In genomic region chr6:35260642-35261570, GRCh38 we compare ENCODE assay signal across 1 cellular context.
TF ChIP-seq lines count a peak whose summit lies in the region.

No MANE protein-coding gene starts in this region.

TF ChIP-seq in K562, 482 proteins besides CTCF, POLR2A, EP300 and RAD21 (continues in another document):
- TF ChIP-seq ETS1 (conservative IDR thresholded peaks at IDR 0.05; ENCODE audit: control insufficient read depth, low read depth, low read length) (no peak), ZBTB8A (IDR thresholded peaks at IDR 0.05; ENCODE audit: partially characterized antibody) (no peak), ZNF696 (CRISPR knock-in tag; conservative IDR thresholded peaks at IDR 0.05) (0 out of 2 replicates have a peak, but pooled peaks have one; percentile 67), CXXC5 (CRISPR knock-in tag; IDR thresholded peaks at IDR 0.05) (no peak), GATA2 (CRISPR knock-in tag; IDR thresholded peaks at IDR 0.05) (peak; percentile 81), SIRT6 (IDR thresholded peaks at IDR 0.05; ENCODE audit: low read depth, low read length) (no peak), RERE (CRISPR knock-in tag; IDR thresholded peaks at IDR 0.05; ENCODE audit: borderline replicate concordance) (no peak), WHSC1 (IDR thresholded peaks at IDR 0.05; ENCODE audit: low read length) (no peak), ZNF589 (CRISPR knock-in tag; IDR thresholded peaks at IDR 0.05; ENCODE audit: low read depth) (0 out of 2 replicates have a peak, but pooled peaks have one; percentile 41), CEBPB (tag; IDR thresholded peaks at IDR 0.05) (peak; percentile 60; the same call in 1 of the 2 replicates), YY1 (IDR thresholded peaks at IDR 0.05; ENCODE audit: borderline replicate concordance in 1 of 3, control insufficient read depth in 1 of 3, extremely low read depth in 1 of 3, insufficient read depth in 3 of 3, insufficient read length in 1 of 3, insufficient replicate concordance in 2 of 3, low read depth in 1 of 3, low read length in 2 of 3) (peak in 1 of 3 experiments; percentile 39), PRDM10 (IDR thresholded peaks at IDR 0.05; ENCODE audit: partially characterized antibody) (peak; percentile 25), ZBTB17 (CRISPR knock-in tag; IDR thresholded peaks at IDR 0.05) (0 out of 2 replicates have a peak, but pooled peaks have one; percentile 18), CREB1 (IDR thresholded peaks at IDR 0.05) (no peak), CREB1 (CRISPR knock-in tag; IDR thresholded peaks at IDR 0.05) (no peak), ZNF75A (CRISPR knock-in tag; IDR thresholded peaks at IDR 0.05) (no peak), ZNF583 (CRISPR knock-in tag; IDR thresholded peaks at IDR 0.05) (0 out of 2 replicates have a peak, but pooled peaks have one; percentile 43), NR2C2 (CRISPR knock-in tag; IDR thresholded peaks at IDR 0.05) (no peak), NR2C2 (tag; IDR thresholded peaks at IDR 0.05) (no peak), CTBP1 (IDR thresholded peaks at IDR 0.05; ENCODE audit: borderline replicate concordance) (peak; percentile 12; the same call in 1 of the 2 replicates), CEBPG (CRISPR knock-in tag; IDR thresholded peaks at IDR 0.05) (peak; percentile 51), CEBPG (tag; conservative IDR thresholded peaks at IDR 0.05 in 1 of 2, IDR thresholded peaks at IDR 0.05 in 1 of 2) (no peak), CHAMP1 (IDR thresholded peaks at IDR 0.05) (0 out of 2 replicates have a peak, but pooled peaks have one; percentile 27), PHB2 (IDR thresholded peaks at IDR 0.05; ENCODE audit: low read depth) (no peak), TSC22D4 (tag; IDR thresholded peaks at IDR 0.05) (no peak), HCFC1 (IDR thresholded peaks at IDR 0.05; ENCODE audit: low read depth, low read length) (no peak), IFI16 (CRISPR knock-in tag; IDR thresholded peaks at IDR 0.05) (0 out of 2 replicates have a peak, but pooled peaks have one; percentile 30), ZNF280A (IDR thresholded peaks at IDR 0.05; ENCODE audit: low read depth, partially characterized antibody) (no peak), MYBL2 (IDR thresholded peaks at IDR 0.05; ENCODE audit: low read depth) (no peak), MYBL2 (CRISPR knock-in tag; IDR thresholded peaks at IDR 0.05; ENCODE audit: borderline replicate concordance) (no peak), TCF15 (CRISPR knock-in tag; IDR thresholded peaks at IDR 0.05) (0 out of 2 replicates have a peak, but pooled peaks have one; percentile 57), NFE2 (IDR thresholded peaks at IDR 0.05; ENCODE audit: low read depth) (no peak), HLTF (IDR thresholded peaks at IDR 0.05) (no peak), CAMTA2 (CRISPR knock-in tag; conservative IDR thresholded peaks at IDR 0.05) (no peak), ZNF707 (CRISPR knock-in tag; conservative IDR thresholded peaks at IDR 0.05) (no peak), DACH1 (IDR thresholded peaks at IDR 0.05; ENCODE audit: partially characterized antibody) (no peak), ZKSCAN1 (IDR thresholded peaks at IDR 0.05; ENCODE audit: low read depth, low read length) (peak; percentile 90), ZBTB2 (IDR thresholded peaks at IDR 0.05) (0 out of 2 replicates have a peak, but pooled peaks have one; percentile 43), RBM17 (IDR thresholded peaks at IDR 0.05; ENCODE audit: borderline replicate concordance, low read depth, low read length) (no peak), HMG20B (CRISPR knock-in tag; IDR thresholded peaks at IDR 0.05) (no peak), RBM14 (IDR thresholded peaks at IDR 0.05; ENCODE audit: borderline replicate concordance, insufficient read depth, low read depth, low read length) (no peak), GABPB2 (CRISPR knock-in tag; conservative IDR thresholded peaks at IDR 0.05) (no peak), MAZ (CRISPR knock-in tag; conservative IDR thresholded peaks at IDR 0.05 in 1 of 2, IDR thresholded peaks at IDR 0.05 in 1 of 2) (no peak), ZNF3 (CRISPR knock-in tag; IDR thresholded peaks at IDR 0.05) (no peak), NFXL1 (CRISPR knock-in tag; IDR thresholded peaks at IDR 0.05) (0 out of 2 replicates have a peak, but pooled peaks have one; percentile 42), ZNF232 (CRISPR knock-in tag; IDR thresholded peaks at IDR 0.05) (no peak), ZFP91 (CRISPR knock-in tag; IDR thresholded peaks at IDR 0.05) (no peak)
